ENCODE assay signal across 8 cellular contexts in genomic region chr22:49724030-49724892, GRCh38.
DNase-seq lines count a peak whose midpoint lies in the region; ATAC-seq and TF ChIP-seq lines count a peak whose summit lies in the region.

No MANE protein-coding gene starts in this region.

- H3K27me3 Mint-ChIP-seq in WTC11 (ENCODE audit: low read depth) = peaks cover 34% of the 10 kb centered on the region

- TF ChIP-seq CTCF in WTC11 (IDR thresholded peaks at IDR 0.05) = no peak

- H3K9ac ChIP-seq in iPS-18a (ENCODE audit: low read length) = no peak overlapping the region

- ATAC-seq in WTC11 (peak; percentile 15), GM21723 (IDR thresholded peaks at IDR 0.05; ENCODE audit: unreplicated experiment) (no peak), GM18502 (IDR thresholded peaks at IDR 0.05; ENCODE audit: poor library complexity, unreplicated experiment) (no peak)
- peak; percentile 34 for ATAC-seq in stimulated activated naive CD8-positive, alpha-beta T cell treated with anti-CD3 and anti-CD28 coated beads, Interleukin-15, Interleukin-2, amounts not matched to agents 100 U/mL and 50 U/mL, for 24 hours

- H3K27ac ChIP-seq in iPS-18a (ENCODE audit: low read length) = no peak overlapping the region

- H3K4me1 Mint-ChIP-seq in WTC11 = no peaks in the 10 kb centered on the region

- H3K36me3 Mint-ChIP-seq in WTC11 = no peaks in the 10 kb centered on the region

- H3K9me3 ChIP-seq in iPS-18a (ENCODE audit: control insufficient read depth, low read depth, low read length) = no peaks in the 10 kb centered on the region

- no peak overlapping the region for H3K27ac Mint-ChIP-seq in WTC11

- no peaks in the 10 kb centered on the region for H3K4me1 ChIP-seq in iPS-18a (ENCODE audit: control insufficient read depth, low read depth, low read length)

- POLR2A ChIA-PET in WTC11 (lab: Charles Lee) = no interaction called here

- peak overlapping the region; percentile 45 for H3K4me3 ChIP-seq in iPS-18a (ENCODE audit: low read length)

- H3K36me3 ChIP-seq in iPS-18a (ENCODE audit: control insufficient read depth, low read depth, low read length) = no peaks in the 10 kb centered on the region

- H3K9me3 Mint-ChIP-seq in WTC11 = no peaks in the 10 kb centered on the region

- H3K27me3 ChIP-seq in iPS-18a (ENCODE audit: control insufficient read depth, insufficient read depth, low read length) = peaks cover 43% of the 10 kb centered on the region

- peak; percentile 67 for DNase-seq in NCI-H82 (lab: John Stamatoyannopoulos, UW)
- DNase-seq in NCI-H82 treated with DMSO at 0.1 percent for 48 hours (lab: John Stamatoyannopoulos, UW; ENCODE audit: unreplicated experiment) = no peak
- no peak for DNase-seq in WTC11 (ENCODE audit: low spot score)
- peak; percentile 66 for DNase-seq in stimulated activated naive CD8-positive, alpha-beta T cell treated with anti-CD3 and anti-CD28 coated beads, Interleukin-15, Interleukin-2, amounts not matched to agents 100 U/mL and 50 U/mL, for 24 hours
- no peak for DNase-seq in NCI-H1694 treated with DMSO at 0.1 percent for 48 hours (lab: John Stamatoyannopoulos, UW)

- peak overlapping the region; percentile 63 for H3K4me3 Mint-ChIP-seq in WTC11

- CTCF ChIA-PET in WTC11 (lab: Charles Lee) = interaction anchor here (0.6 to 3.4 kb wide), 18 partner anchors 12 to 678 kb away, joined by 3 to 16 read pairs (median 3); no protein-coding TSS in a partner anchor

TF ChIP-seq in WTC11, 78 proteins besides CTCF, POLR2A, EP300 and RAD21:
- TF ChIP-seq SMAD3 (CRISPR knock-in tag; IDR thresholded peaks at IDR 0.05; ENCODE audit: borderline replicate concordance) = no peak
- no peak for TF ChIP-seq FOXP1 (CRISPR knock-in tag; IDR thresholded peaks at IDR 0.05; ENCODE audit: borderline replicate concordance)
- TF ChIP-seq CDX4 (CRISPR knock-in tag; IDR thresholded peaks at IDR 0.05; ENCODE audit: borderline replicate concordance) = no peak
- TF ChIP-seq RORB (CRISPR knock-in tag; IDR thresholded peaks at IDR 0.05) = no peak
- no peak for TF ChIP-seq CREB1 (CRISPR knock-in tag; IDR thresholded peaks at IDR 0.05)
- no peak for TF ChIP-seq PRDM15 (CRISPR knock-in tag; IDR thresholded peaks at IDR 0.05)
- no peak for TF ChIP-seq RELA (CRISPR knock-in tag; IDR thresholded peaks at IDR 0.05; ENCODE audit: borderline replicate concordance)
- TF ChIP-seq FOXJ3 (CRISPR knock-in tag; IDR thresholded peaks at IDR 0.05; ENCODE audit: borderline replicate concordance) = no peak
- no peak for TF ChIP-seq PREB (CRISPR knock-in tag; IDR thresholded peaks at IDR 0.05; ENCODE audit: borderline replicate concordance)
- no peak for TF ChIP-seq FOXP4 (CRISPR knock-in tag; IDR thresholded peaks at IDR 0.05)
- TF ChIP-seq GABPB1 (CRISPR knock-in tag; IDR thresholded peaks at IDR 0.05) = no peak
- no peak for TF ChIP-seq ERG (CRISPR knock-in tag; IDR thresholded peaks at IDR 0.05)
- TF ChIP-seq MAX (CRISPR knock-in tag; IDR thresholded peaks at IDR 0.05) = no peak

Comparison
In these comparisons a context has a peak if more than half of its experiments do, and no peak if none do; other contexts are left out.
1. DNase-seq: peak in NCI-H82 (single experiment) and stimulated activated naive CD8-positive, alpha-beta T cell treated with anti-CD3 and anti-CD28 coated beads, Interleukin-15, Interleukin-2, amounts not matched to agents 100 U/mL and 50 U/mL, for 24 hours (single experiment); none in NCI-H82 treated with DMSO at 0.1 percent for 48 hours (single experiment), WTC11 (single experiment) and NCI-H1694 treated with DMSO at 0.1 percent for 48 hours (single experiment).
2. ATAC-seq: peak in WTC11 (single experiment) and stimulated activated naive CD8-positive, alpha-beta T cell treated with anti-CD3 and anti-CD28 coated beads, Interleukin-15, Interleukin-2, amounts not matched to agents 100 U/mL and 50 U/mL, for 24 hours (single experiment); none in GM21723 (single experiment) and GM18502 (single experiment).